ENCODE assay signal across 16 cellular contexts in the genomic region with DNA sequence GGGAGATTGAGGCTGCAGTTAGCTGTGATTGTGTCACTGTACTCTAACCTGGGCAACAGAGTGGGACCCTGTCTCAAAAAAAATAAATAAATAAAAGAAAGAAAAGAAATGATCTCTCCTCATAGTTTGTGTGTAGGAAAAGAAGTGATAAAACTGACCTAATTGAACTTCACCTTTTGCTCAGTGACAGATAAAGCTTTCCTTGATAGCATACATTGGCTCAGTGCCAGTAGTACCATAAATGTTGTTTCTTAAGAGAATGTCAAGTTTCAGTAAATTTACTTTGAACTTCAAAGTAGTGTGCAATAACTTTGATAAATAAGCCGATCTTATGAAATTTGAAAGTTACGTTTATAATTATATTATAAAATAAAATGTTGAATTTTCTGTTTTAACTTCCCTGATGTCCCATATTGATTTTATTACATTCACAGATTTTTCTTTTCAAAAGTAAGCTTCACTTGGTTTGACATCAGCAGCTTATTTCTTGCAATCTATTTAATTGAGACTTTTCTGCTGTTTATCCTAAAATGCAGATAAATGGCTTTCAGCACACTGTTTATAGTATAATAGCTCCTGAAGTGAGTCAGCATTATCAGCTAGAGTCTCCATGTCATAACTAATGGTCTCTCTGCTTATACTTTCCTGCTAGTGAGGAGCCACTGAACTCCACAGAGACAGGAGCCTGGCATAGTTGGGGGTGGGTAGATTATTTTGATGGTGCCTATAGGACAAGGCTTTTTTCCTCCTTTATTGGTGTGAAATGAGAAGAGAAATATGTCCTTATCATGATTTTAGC.
DNase-seq lines count a peak whose midpoint lies in the region; ATAC-seq and TF ChIP-seq lines count a peak whose summit lies in the region.
"Had no signal": no experiment of that assay in that cellular context is flagged by ENCODE, and none has a peak within 500 bp of the region (broad histone marks: within the 10 kb centered on the region; RNA-seq: fewer than 3 reads in every experiment).

No MANE protein-coding gene starts in this region.

- H3K9me3 Mint-ChIP-seq in GM23338 = no peaks in the 10 kb centered on the region
- H3K9me3 Mint-ChIP-seq in progenitor cell of endocrine pancreas (ENCODE audit: low read depth) = no peaks in the 10 kb centered on the region
- H3K9me3 Mint-ChIP-seq: brain, memory B cell, T-cell had no signal

- no peaks in the 10 kb centered on the region for H3K36me3 Mint-ChIP-seq in GM23338 (ENCODE audit: low read depth)
- no peaks in the 10 kb centered on the region for H3K36me3 Mint-ChIP-seq in progenitor cell of endocrine pancreas (ENCODE audit: insufficient read depth)
- H3K36me3 Mint-ChIP-seq: brain, memory B cell, T-cell had no signal

- no peak for TF ChIP-seq POLR2A in upper lobe of left lung (IDR thresholded peaks at IDR 0.05)

- ATAC-seq in GM23338 (no peak), upper lobe of left lung (ENCODE audit: low FRiP score in 2 of 2) (no peak)
- ATAC-seq: stimulated activated naive CD8-positive, alpha-beta T cell treated with anti-CD3 and anti-CD28 coated beads, Interleukin-15, Interleukin-2, amounts not matched to agents 100 U/mL and 50 U/mL, for 24 hours; T-cell had no signal

- no peak overlapping the region for H3K27ac ChIP-seq in GM23338 (ENCODE audit: low read depth)
- peak overlapping the region; percentile 70 for H3K27ac ChIP-seq in epithelial cell of prostate
- no peak overlapping the region for H3K27ac ChIP-seq in brain microvascular endothelial cell
- peak overlapping the region in 1 of 4 donors; percentile 9 for H3K27ac ChIP-seq in upper lobe of left lung

- in situ Hi-C loops in brain microvascular endothelial cell (cut with HindIII; ENCODE audit: low pct_ligation_motif_present, low sequenced_read_pairs) = no loop called here

- no peaks in the 10 kb centered on the region for H3F3A ChIP-seq in GM23338 (replicated peaks; ENCODE audit: low read depth)

- H3K27me3 ChIP-seq in GM23338 (ENCODE audit: insufficient read depth) = no peaks in the 10 kb centered on the region
- no peaks in the 10 kb centered on the region for H3K27me3 ChIP-seq in brain microvascular endothelial cell (replicated peaks)
- H3K27me3 ChIP-seq in upper lobe of left lung = no peaks in the 10 kb centered on the region

- H3K4me1 Mint-ChIP-seq in GM23338 = peaks cover 3% of the 10 kb centered on the region; the same call in 2 of the 3 replicates
- peaks cover 35% of the 10 kb centered on the region for H3K4me1 Mint-ChIP-seq in progenitor cell of endocrine pancreas (ENCODE audit: low read depth)
- H3K4me1 Mint-ChIP-seq: memory B cell had no signal

- no peaks in the 10 kb centered on the region for H3K9me2 ChIP-seq in GM23338 (ENCODE audit: insufficient read depth)

- no peak overlapping the region for H3K4me2 ChIP-seq in GM23338

- H3K36me3 ChIP-seq in GM23338 (ENCODE audit: insufficient read depth) = no peaks in the 10 kb centered on the region
- H3K36me3 ChIP-seq in brain microvascular endothelial cell (replicated peaks) = no peaks in the 10 kb centered on the region
- no peaks in the 10 kb centered on the region for H3K36me3 ChIP-seq in upper lobe of left lung

- H3K4me3 Mint-ChIP-seq in GM23338 (no peak overlapping the region), progenitor cell of endocrine pancreas (ENCODE audit: low read depth) (no peak overlapping the region)
- H3K4me3 Mint-ChIP-seq: brain, immature natural killer cell, memory B cell, T-cell had no signal

- no peak for TF ChIP-seq EP300 in upper lobe of left lung (IDR thresholded peaks at IDR 0.05)

- DNase-seq in GM23338 (ENCODE audit: low spot score) (no peak), OCI-M1 (lab: John Stamatoyannopoulos, UW) (peak; percentile 48), epithelial cell of prostate (ENCODE audit: low read depth, low spot score) (no peak), progenitor cell of endocrine pancreas (ENCODE audit: low spot score, unreplicated experiment) (no peak), iPS-NIHi7 (ENCODE audit: extremely low spot score) (no peak), brain microvascular endothelial cell (no peak), upper lobe of left lung (no peak)
- DNase-seq: activated CD4-positive, CD25-positive, alpha-beta regulatory T cell; C1 segment of cervical spinal cord; immature natural killer cell; NCI-H1436 treated with DMSO at 0.1 percent for 48 hours; NCI-H524 treated with DMSO at 0.1 percent for 48 hours; stimulated activated naive CD8-positive, alpha-beta T cell treated with anti-CD3 and anti-CD28 coated beads, Interleukin-15, Interleukin-2, amounts not matched to agents 100 U/mL and 50 U/mL, for 24 hours; T-cell had no signal

- H2AFZ ChIP-seq in GM23338 = no peak overlapping the region

- H3K4me1 ChIP-seq in GM23338 (ENCODE audit: insufficient read depth) (no peaks in the 10 kb centered on the region), upper lobe of left lung (no peaks in the 10 kb centered on the region)

- TF ChIP-seq CTCF in GM23338 (conservative IDR thresholded peaks at IDR 0.05; ENCODE audit: low read depth in 2 of 2) (no peak), progenitor cell of endocrine pancreas (IDR thresholded peaks at IDR 0.05; ENCODE audit: unreplicated experiment) (no peak), brain microvascular endothelial cell (IDR thresholded peaks at IDR 0.05; ENCODE audit: low read depth, low read length, missing control alignments) (no peak), upper lobe of left lung (IDR thresholded peaks at IDR 0.05) (no peak)

- H3K27ac Mint-ChIP-seq in GM23338 (peak overlapping the region; percentile 62; the same call in 1 of the 2 replicates), progenitor cell of endocrine pancreas (peak overlapping the region; percentile 34)
- H3K27ac Mint-ChIP-seq: immature natural killer cell, memory B cell, T-cell had no signal

- H3K27me3 Mint-ChIP-seq in GM23338 (ENCODE audit: insufficient read depth, low read depth, poor library complexity) = no peaks in the 10 kb centered on the region
- no peaks in the 10 kb centered on the region for H3K27me3 Mint-ChIP-seq in progenitor cell of endocrine pancreas

- no peaks in the 10 kb centered on the region for H3K9me3 ChIP-seq in upper lobe of left lung

- H3K79me2 ChIP-seq in GM23338 (replicated peaks; ENCODE audit: insufficient read depth) = no peaks in the 10 kb centered on the region

- WGBS in upper lobe of left lung, 2 donors = 50 to 64% methylated on average over 2 of the region's 2 CpGs

- no peaks in the 10 kb centered on the region for H4K20me1 ChIP-seq in GM23338 (replicated peaks; ENCODE audit: insufficient read depth)

- H3K4me3 ChIP-seq in GM23338 (no peak overlapping the region), brain microvascular endothelial cell (ENCODE audit: low read depth, low read length) (no peak overlapping the region), upper lobe of left lung (no peak overlapping the region)

TF ChIP-seq in GM23338, 12 proteins besides CTCF, POLR2A, EP300 and RAD21:
- TF ChIP-seq JUNB (IDR thresholded peaks at IDR 0.05; ENCODE audit: unreplicated experiment) = no peak
- TF ChIP-seq CREB1 (CRISPR knock-in tag; IDR thresholded peaks at IDR 0.05; ENCODE audit: low read depth) = no peak
- no peak for TF ChIP-seq NANOG (IDR thresholded peaks at IDR 0.05; ENCODE audit: borderline replicate concordance)
- TF ChIP-seq POLR2AphosphoS5 (IDR thresholded peaks at IDR 0.05; ENCODE audit: low read depth) = no peak
- TF ChIP-seq EZH2phosphoT487 (IDR thresholded peaks at IDR 0.05; ENCODE audit: unreplicated experiment) = no peak
- TF ChIP-seq EZH2 (IDR thresholded peaks at IDR 0.05; ENCODE audit: low read depth, unreplicated experiment) = no peak
- no peak for TF ChIP-seq ZNF331 (CRISPR knock-in tag; IDR thresholded peaks at IDR 0.05; ENCODE audit: low read depth)
- TF ChIP-seq, protein P1, sequence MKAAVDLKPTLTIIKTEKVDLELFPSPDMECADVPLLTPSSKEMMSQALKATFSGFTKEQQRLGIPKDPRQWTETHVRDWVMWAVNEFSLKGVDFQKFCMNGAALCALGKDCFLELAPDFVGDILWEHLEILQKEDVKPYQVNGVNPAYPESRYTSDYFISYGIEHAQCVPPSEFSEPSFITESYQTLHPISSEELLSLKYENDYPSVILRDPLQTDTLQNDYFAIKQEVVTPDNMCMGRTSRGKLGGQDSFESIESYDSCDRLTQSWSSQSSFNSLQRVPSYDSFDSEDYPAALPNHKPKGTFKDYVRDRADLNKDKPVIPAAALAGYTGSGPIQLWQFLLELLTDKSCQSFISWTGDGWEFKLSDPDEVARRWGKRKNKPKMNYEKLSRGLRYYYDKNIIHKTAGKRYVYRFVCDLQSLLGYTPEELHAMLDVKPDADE (IDR thresholded peaks at IDR 0.05) = no peak
